Comparison of ENCODE assay signal across 25 cellular contexts in the genomic region with DNA sequence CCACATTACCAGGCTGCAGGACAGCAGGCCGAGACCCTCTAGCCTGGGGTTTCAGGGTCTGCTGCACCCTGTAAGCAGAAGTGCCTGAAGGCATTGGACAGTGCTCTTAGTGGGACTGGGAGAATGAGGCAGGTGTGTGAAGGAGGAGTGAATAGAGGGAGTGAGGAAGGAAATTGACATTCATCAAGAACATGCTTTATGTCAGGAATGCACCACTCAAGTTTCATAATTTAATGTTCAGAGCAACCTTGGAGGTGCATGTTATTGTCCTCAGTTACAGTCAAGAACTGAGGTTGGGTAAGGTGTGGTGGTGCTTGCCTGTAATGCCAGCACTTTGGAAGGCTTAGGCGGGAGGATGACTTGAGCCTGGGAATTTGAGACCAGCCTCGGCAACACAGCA. TPM values are rescaled to one million over a fixed set of nuclear protein-coding genes. Genes with fewer than 3 reads are reported as not detected.
DNase-seq lines count a peak whose midpoint lies in the region; ATAC-seq and TF ChIP-seq lines count a peak whose summit lies in the region.
"Had no signal": no experiment of that assay in that cellular context is flagged by ENCODE, and none has a peak within 500 bp of the region (broad histone marks: within the 10 kb centered on the region; RNA-seq: fewer than 3 reads in every experiment).

No MANE protein-coding gene starts in this region.

- H2BK120ac ChIP-seq in neuronal stem cell (ENCODE audit: low read depth, low read length): no peak overlapping the region

- no peaks in the 10 kb centered on the region for H3K79me1 ChIP-seq in neuronal stem cell (ENCODE audit: low read depth, low read length)

- H3K9me3 ChIP-seq in left ventricle myocardium inferior (replicated peaks): no peaks in the 10 kb centered on the region
- H3K9me3 ChIP-seq in body of pancreas: no peaks in the 10 kb centered on the region
- no peaks in the 10 kb centered on the region for H3K9me3 ChIP-seq in neuronal stem cell (replicated peaks in 1 of 2; ENCODE audit: control insufficient read depth in 2 of 2, insufficient read depth in 1 of 2, low read depth in 1 of 2, low read length in 2 of 2)
- H3K9me3 ChIP-seq: HAP-1 had no signal

- H3K27me3 ChIP-seq in left ventricle myocardium inferior (ENCODE audit: low read depth): no peaks in the 10 kb centered on the region
- no peaks in the 10 kb centered on the region for H3K27me3 ChIP-seq in body of pancreas
- peaks cover 0 to 19% (median 0%) of the 10 kb centered on the region in 3 experiments for H3K27me3 ChIP-seq in neuronal stem cell (ENCODE audit: control insufficient read depth in 3 of 3, insufficient read depth in 3 of 3, low read depth in 1 of 3, low read length in 3 of 3)
- H3K27me3 ChIP-seq in dorsolateral prefrontal cortex: no peaks in the 10 kb centered on the region

- H3K18ac ChIP-seq in neuronal stem cell (ENCODE audit: low read length): peak overlapping the region; percentile 86

- H3K36me3 ChIP-seq in left ventricle myocardium inferior (no peaks in the 10 kb centered on the region), body of pancreas (replicated peaks in 1 of 2; ENCODE audit: insufficient read depth in 1 of 2, low read depth in 2 of 2) (no peaks in the 10 kb centered on the region), neuronal stem cell (replicated peaks in 1 of 2; ENCODE audit: control insufficient read depth in 2 of 2, insufficient read depth in 2 of 2, low read length in 2 of 2) (no peaks in the 10 kb centered on the region)
- H3K36me3 ChIP-seq: HAP-1 had no signal

- H2BK15ac ChIP-seq in neuronal stem cell (ENCODE audit: low read length): no peak overlapping the region

- no peak overlapping the region for H3K14ac ChIP-seq in neuronal stem cell (ENCODE audit: low read length)

- peak overlapping the region; percentile 42 for H2AK5ac ChIP-seq in neuronal stem cell (ENCODE audit: low read depth, low read length)

- H3K23ac ChIP-seq in neuronal stem cell (ENCODE audit: low read depth, low read length, poor library complexity): no peak overlapping the region

- peak overlapping the region; percentile 35 for H2BK5ac ChIP-seq in neuronal stem cell (ENCODE audit: low read length)

- H4K91ac ChIP-seq in neuronal stem cell (ENCODE audit: low read depth, low read length, poor library complexity): no peak overlapping the region

- ATAC-seq in left cardiac atrium (no peak), body of pancreas (no peak), HG03378 (IDR thresholded peaks at IDR 0.05; ENCODE audit: unreplicated experiment) (no peak)

- no peak overlapping the region for H4K8ac ChIP-seq in neuronal stem cell (ENCODE audit: low read depth, low read length)

- no peak overlapping the region for H3K4ac ChIP-seq in neuronal stem cell (ENCODE audit: low read length)

- TF ChIP-seq POLR2A in body of pancreas (IDR thresholded peaks at IDR 0.05): no peak

- no peak overlapping the region for H3K9ac ChIP-seq in neuronal stem cell (ENCODE audit: low read depth, low read length, poor library complexity)

- no peak overlapping the region for H3K4me2 ChIP-seq in neuronal stem cell (ENCODE audit: insufficient read depth, low read length, poor library complexity, severe bottlenecking)

- intact Hi-C loops in left ventricle myocardium inferior (cut with micrococcal nuclease) (no loop called here), left cardiac atrium (cut with DNase I) (loop anchor here in 1 of 2 donors (10.0 kb wide), 1 partner anchor 216 kb away; no protein-coding TSS in a partner anchor), body of pancreas (cut with DNase I) (no loop called here), dorsolateral prefrontal cortex (cut with DNase I) (no loop called here)

- H2AFZ ChIP-seq in neuronal stem cell (ENCODE audit: low read length): no peak overlapping the region

- peak overlapping the region; percentile 17 for H2BK12ac ChIP-seq in neuronal stem cell (ENCODE audit: low read length)

- H3K4me1 ChIP-seq in left ventricle myocardium inferior (peaks cover 58% of the 10 kb centered on the region), body of pancreas (peaks cover 79% of the 10 kb centered on the region), neuronal stem cell (ENCODE audit: control insufficient read depth in 2 of 2, insufficient read depth in 1 of 2, low read depth in 1 of 2, low read length in 2 of 2) (peaks cover 16 to 33% of the 10 kb centered on the region in 2 donors)

- TF ChIP-seq CTCF in left ventricle myocardium inferior (IDR thresholded peaks at IDR 0.05; ENCODE audit: borderline replicate concordance): no peak
- no peak for TF ChIP-seq CTCF in body of pancreas (IDR thresholded peaks at IDR 0.05)
- TF ChIP-seq CTCF in dorsolateral prefrontal cortex (IDR thresholded peaks at IDR 0.05 in 54 of 56, conservative IDR thresholded peaks at IDR 0.05 in 2 of 56; ENCODE audit: low read depth in 1 of 56, partially characterized antibody in 56 of 56): no peak

- H3K27ac ChIP-seq in left ventricle myocardium inferior (replicated peaks) (peak overlapping the region; percentile 82), body of pancreas (peak overlapping the region; percentile 39 to 100 (median 98)), neuronal stem cell (replicated peaks; ENCODE audit: low read length) (no peak overlapping the region), dorsolateral prefrontal cortex (no peak overlapping the region)
- H3K27ac ChIP-seq: C4-2B had no signal

- 74 to 81% methylated on average over 2 to 3 of the region's 3 CpGs for WGBS in body of pancreas, 2 donors
- WGBS in neuronal stem cell (ENCODE audit: extremely low coverage in 2 of 2, insufficient read length in 2 of 2, insufficient replicate concordance in 1 of 2), 2 donors: no CpG with 5 or more reads among the region's 3 CpGs

- DNase-seq in left ventricle myocardium inferior: no peak
- no peak for DNase-seq in left cardiac atrium
- no peak for DNase-seq in body of pancreas
- no peak for DNase-seq in neuronal stem cell (ENCODE audit: low spot score)
- no peak for DNase-seq in stimulated activated CD4-positive, alpha-beta T cell treated with anti-CD3 and anti-CD28 coated beads, Interleukin-2, amount 100 ng/mL, for 48 hours
- no peak for DNase-seq in dorsolateral prefrontal cortex
- DNase-seq: CD8-positive, alpha-beta memory T cell; DMS53; GF-D8; KG1; NCI-H1092; NCI-H1436 treated with DMSO at 0.1 percent for 48 hours; NCI-H2029; NCI-H2171 treated with DMSO at 0.1 percent for 48 hours; NCI-H446; NCI-H526; OCI-M1; Right ventricle myocardium superior had no signal

- H3K4me3 ChIP-seq in left ventricle myocardium inferior (no peak overlapping the region), body of pancreas (no peak overlapping the region), neuronal stem cell (ENCODE audit: low read length in 2 of 2) (no peak overlapping the region), dorsolateral prefrontal cortex (no peak overlapping the region)
- H3K4me3 ChIP-seq: HAP-1 had no signal

RNA-seq across cellular contexts. Expression of gene GPR37L1, which starts 11.7 kb away (rescaled TPM):
- 0.05 TPM for total RNA-seq in left ventricle myocardium inferior
- total RNA-seq in left cardiac atrium: under 1 TPM; 0.05 to 0.21 TPM
- not detected for total RNA-seq in body of pancreas
- polyA plus RNA-seq in neuronal stem cell (2013, experiment 1 of 2): 0.06 TPM
- polyA plus RNA-seq in neuronal stem cell (2013, experiment 2 of 2): 0.08 TPM
- total RNA-seq in dorsolateral prefrontal cortex: 100 to 1,000 TPM in 3 of 120 experiments, 10 to 100 TPM in 117; 26.2 to 167 (median 58.0) TPM
- total RNA-seq: CD8-positive, alpha-beta memory T cell; HT1080; RPMI7951; SK-MEL-5 had no signal

RNA-seq across cellular contexts. Expression of gene ARL8A, which starts 33.6 kb away (rescaled TPM):
- 64.7 TPM for total RNA-seq in left ventricle myocardium inferior
- 10 to 100 TPM; 55.6 to 79.8 TPM for total RNA-seq in left cardiac atrium
- total RNA-seq in body of pancreas: 10 to 100 TPM; 18.1 to 21.0 TPM
- 33.4 TPM for polyA plus RNA-seq in neuronal stem cell (2013, experiment 1 of 2)
- polyA plus RNA-seq in neuronal stem cell (2013, experiment 2 of 2): 32.1 TPM
- 100 to 1,000 TPM in 119 of 120 experiments, 10 to 100 TPM in 1; 88.0 to 248 (median 166) TPM for total RNA-seq in dorsolateral prefrontal cortex

RNA-seq across cellular contexts. Expression of gene PTPN7, which starts 49.4 kb away (rescaled TPM):
- total RNA-seq in left ventricle myocardium inferior (0.44 TPM), left cardiac atrium (1 to 10 TPM; 1.3 to 1.9 TPM), body of pancreas (1 to 10 TPM; 1.6 to 3.6 TPM), dorsolateral prefrontal cortex (1 to 10 TPM in 52 of 120 experiments, under 1 TPM in 48, not detected in 20; 0.16 to 4.1 (median 1.0) TPM)
- not detected for polyA plus RNA-seq in neuronal stem cell (2013, experiment 1 of 2)
- not detected for polyA plus RNA-seq in neuronal stem cell (2013, experiment 2 of 2)
- total RNA-seq: A172, HT1080, RPMI7951, SK-MEL-5 had no signal

Comparison
In these comparisons a context has a peak if more than half of its experiments do, and no peak if none do; other contexts are left out.
1. H3K27ac ChIP-seq: peak in left ventricle myocardium inferior (single experiment) and body of pancreas (4 of 4); none in neuronal stem cell (single experiment) and dorsolateral prefrontal cortex (0 of 59).
2. RNA of gene GPR37L1, which starts 11.7 kb away (total RNA-seq): 26.2 to 167 TPM in dorsolateral prefrontal cortex; 0.05 to 0.21 TPM in left cardiac atrium, 0.05 TPM in left ventricle myocardium inferior (single experiment) and not detected in body of pancreas; every median in the first group is over 10 times any median in the second.